Comparison of ENCODE assay signal across 8 cellular contexts in genomic region chr1:143903899-143904621, GRCh38.
DNase-seq lines count a peak whose midpoint lies in the region; ATAC-seq and TF ChIP-seq lines count a peak whose summit lies in the region.
"Not testable (repeated sequence)": the region's sequence is repeated elsewhere in the genome, so short reads cannot be mapped to it uniquely, and the experiment has no call there.

No MANE protein-coding gene starts in this region.

- not testable (repeated sequence) for H3K36me3 Mint-ChIP-seq in natural killer cell

- H3K27ac Mint-ChIP-seq in natural killer cell = not testable (repeated sequence)

- H3K4me3 ChIP-seq in AG04449 (ENCODE audit: low read depth, low read length) (peak overlapping the region; percentile 55), H7 (ENCODE audit: insufficient read depth, low read depth, low read length) (peak overlapping the region; percentile 14; the same call in 1 of the 2 replicates), WI38 (ENCODE audit: low read depth, low read length) (peak overlapping the region; percentile 44), fibroblast of lung (replicated peaks in 1 of 4; ENCODE audit: control extremely low read depth in 1 of 4, insufficient read depth in 1 of 4, low read depth in 3 of 4, low read length in 4 of 4) (peak overlapping the region in 3 of 4 experiments; percentile 35 to 67 (median 53)), iPS-20b (ENCODE audit: low read length) (peak overlapping the region; percentile 61; the same call in 1 of the 2 replicates)
- H3K4me3 ChIP-seq in body of pancreas = not testable (repeated sequence)

- not testable (repeated sequence) for H3K27me3 ChIP-seq in H7 (ENCODE audit: control insufficient read depth, insufficient read depth, low read length); body of pancreas; fibroblast of lung (ENCODE audit: control insufficient read depth, insufficient read depth, low read length); iPS-20b (ENCODE audit: insufficient read depth, low read length)

- H3K9me3 Mint-ChIP-seq in natural killer cell = not testable (repeated sequence)

- peak in 2 of 3 donors; percentile 31 to 56 for TF ChIP-seq POLR2A in body of pancreas (IDR thresholded peaks at IDR 0.05)

- H3K9ac ChIP-seq in fibroblast of lung (ENCODE audit: insufficient read depth, low read length) = not testable (repeated sequence)
- peak overlapping the region; percentile 59; the same call in 1 of the 2 replicates for H3K9ac ChIP-seq in iPS-20b (ENCODE audit: low read depth, low read length)

- DNase-seq in AG04449 (ENCODE audit: low read depth, low spot score); H7; stimulated activated naive CD8-positive, alpha-beta T cell treated with anti-CD3 and anti-CD28 coated beads, Interleukin-15, Interleukin-2, amounts not matched to agents 100 U/mL and 50 U/mL, for 24 hours: not testable (repeated sequence)
- DNase-seq in body of pancreas (peak; percentile 27 to 54 (median 44)), fibroblast of lung (ENCODE audit: low read depth in 2 of 2) (peak; percentile 48), natural killer cell (peak; percentile 18)

- not testable (repeated sequence) for TF ChIP-seq CTCF in AG04449 (IDR thresholded peaks at IDR 0.05; ENCODE audit: insufficient read depth, low read length, missing control alignments); WI38 (IDR thresholded peaks at IDR 0.05; ENCODE audit: low read depth, low read length); body of pancreas (IDR thresholded peaks at IDR 0.05); fibroblast of lung (conservative IDR thresholded peaks at IDR 0.05 in 1 of 2, IDR thresholded peaks at IDR 0.05 in 1 of 2; ENCODE audit: low read depth in 1 of 2, low read length in 2 of 2); natural killer cell (IDR thresholded peaks at IDR 0.05)

- H3K27ac ChIP-seq in body of pancreas = peak overlapping the region in 2 of 4 donors; percentile 56 to 76
- H3K27ac ChIP-seq in fibroblast of lung (ENCODE audit: insufficient read depth, low read length) = peak overlapping the region; percentile 43
- not testable (repeated sequence) for H3K27ac ChIP-seq in iPS-20b (ENCODE audit: low read length)

- peak overlapping the region; percentile 35 for H3K4me3 Mint-ChIP-seq in natural killer cell

- peak overlapping the region; percentile 51 for H3K4me2 ChIP-seq in fibroblast of lung (ENCODE audit: extremely low read depth, insufficient read depth, low read length)

- not testable (repeated sequence) for H3K9me3 ChIP-seq in body of pancreas; fibroblast of lung (ENCODE audit: control insufficient read depth, insufficient read depth, low read depth, low read length); iPS-20b (ENCODE audit: insufficient read depth, low read depth, low read length)

- not testable (repeated sequence) for H3K4me1 ChIP-seq in body of pancreas; fibroblast of lung (ENCODE audit: control insufficient read depth, extremely low read depth, insufficient read depth, low read length); iPS-20b (ENCODE audit: insufficient read depth, low read length)

- H3K36me3 ChIP-seq in H7 (replicated peaks; ENCODE audit: control insufficient read depth, insufficient read depth, low read length); body of pancreas (replicated peaks in 1 of 2; ENCODE audit: insufficient read depth in 1 of 2, low read depth in 2 of 2); fibroblast of lung (ENCODE audit: control insufficient read depth, insufficient read depth, low read length); iPS-20b (ENCODE audit: insufficient read depth, low read depth, low read length): not testable (repeated sequence)

- H3K79me2 ChIP-seq in fibroblast of lung (ENCODE audit: control insufficient read depth, insufficient read depth, low read length) = not testable (repeated sequence)

- not testable (repeated sequence) for H3K27me3 Mint-ChIP-seq in natural killer cell (ENCODE audit: low read depth in 2 of 2)

- H4K20me1 ChIP-seq in fibroblast of lung (ENCODE audit: control insufficient read depth, extremely low read depth, insufficient read depth, low read length) = not testable (repeated sequence)

- ATAC-seq in body of pancreas = peak; percentile 57
- ATAC-seq in natural killer cell = peak in 2 of 3 donors; percentile 13 to 34
- ATAC-seq in stimulated activated naive CD8-positive, alpha-beta T cell treated with anti-CD3 and anti-CD28 coated beads, Interleukin-15, Interleukin-2, amounts not matched to agents 100 U/mL and 50 U/mL, for 24 hours = peak; percentile 78

- WGBS in body of pancreas, 2 donors = 0 to 6% methylated on average over 16 to 19 of the region's 48 CpGs

- H2AFZ ChIP-seq in fibroblast of lung (ENCODE audit: low read length) = peak overlapping the region; percentile 51

- intact Hi-C loops in body of pancreas (cut with DNase I); natural killer cell (cut with micrococcal nuclease): not testable (repeated sequence)

- not testable (repeated sequence) for H3K4me1 Mint-ChIP-seq in natural killer cell

- POLR2A ChIA-PET in AG04449 (lab: Yijun Ruan, JAX) = not testable (repeated sequence)

- CTCF ChIA-PET in AG04449 (lab: Yijun Ruan, JAX) = not testable (repeated sequence)

Comparison
In these comparisons a context has a peak if more than half of its experiments do, and no peak if none do; other contexts are left out.
1. ATAC-seq: peak in every context shown above with its lines; median percentile 78 in stimulated activated naive CD8-positive, alpha-beta T cell treated with anti-CD3 and anti-CD28 coated beads, Interleukin-15, Interleukin-2, amounts not matched to agents 100 U/mL and 50 U/mL, for 24 hours; 57 in body of pancreas; 24 in natural killer cell.